In genomic region chr6:82331031-82331773, GRCh38 we compare ENCODE assay signal across 9 cellular contexts. TPM values are rescaled to one million over a fixed set of nuclear protein-coding genes. Genes with fewer than 3 reads are reported as not detected.
DNase-seq lines count a peak whose midpoint lies in the region; ATAC-seq and TF ChIP-seq lines count a peak whose summit lies in the region.
"Had no signal": no experiment of that assay in that cellular context is flagged by ENCODE, and none has a peak within 500 bp of the region (broad histone marks: within the 10 kb centered on the region; RNA-seq: fewer than 3 reads in every experiment).

No MANE protein-coding gene starts in this region.

- no peaks in the 10 kb centered on the region for H3K9me3 ChIP-seq in left lung
- no peaks in the 10 kb centered on the region for H3K9me3 ChIP-seq in CD8-positive, alpha-beta T cell (ENCODE audit: low read length)

- peak; percentile 59 for DNase-seq in GM04503 (ENCODE audit: low read depth)
- no peak for DNase-seq in WTC11 (ENCODE audit: low spot score)
- no peak for DNase-seq in left lung
- DNase-seq in CD8-positive, alpha-beta T cell = no peak
- no peak for DNase-seq in activated T-cell treated with anti-CD3 and anti-CD28 coated beads, Interleukin-2, amount 50 U/mL, for 1 hour
- DNase-seq in head of caudate nucleus = no peak

- no peaks in the 10 kb centered on the region for H3K36me3 Mint-ChIP-seq in WTC11
- H3K36me3 Mint-ChIP-seq in CD8-positive, alpha-beta T cell = no peaks in the 10 kb centered on the region

- ATAC-seq in HG03565 (IDR thresholded peaks at IDR 0.05; ENCODE audit: unreplicated experiment) (peak; percentile 59), WTC11 (peak; percentile 97), left lung (peak; percentile 92), GM19452 (IDR thresholded peaks at IDR 0.05; ENCODE audit: unreplicated experiment) (no peak)
- no peak for ATAC-seq in CD8-positive, alpha-beta T cell

- POLR2A ChIA-PET in WTC11 (lab: Charles Lee) = interaction anchor here (0.5 kb wide), 1 partner anchor 62 kb away, joined by 3 read pairs; no protein-coding TSS in a partner anchor
- POLR2A ChIA-PET in CD8-positive, alpha-beta T cell (lab: Charles Lee) = no interaction called here

- no peaks in the 10 kb centered on the region for H3K27me3 Mint-ChIP-seq in WTC11 (ENCODE audit: low read depth)
- H3K27me3 Mint-ChIP-seq in CD8-positive, alpha-beta T cell (ENCODE audit: low read depth) = peaks cover 5% of the 10 kb centered on the region

- H3K27ac ChIP-seq in left lung = no peak overlapping the region
- H3K27ac ChIP-seq in CD8-positive, alpha-beta T cell (ENCODE audit: low read depth, low read length) = no peak overlapping the region

- intact Hi-C loops in left lung (cut with DNase I) (no loop called here), head of caudate nucleus (cut with DNase I) (no loop called here)
- intact Hi-C loops in CD8-positive, alpha-beta T cell (cut with DNase I, micrococcal nuclease) = no loop called here

- TF ChIP-seq CTCF in WTC11 (IDR thresholded peaks at IDR 0.05) (no peak), left lung (IDR thresholded peaks at IDR 0.05) (no peak)
- TF ChIP-seq CTCF in CD8-positive, alpha-beta T cell (IDR thresholded peaks at IDR 0.05) = no peak

- CTCF ChIA-PET in WTC11 (lab: Charles Lee) = interaction anchor here (0.8 to 1.1 kb wide), 3 partner anchors 17 to 68 kb away, joined by 3 to 4 read pairs (median 3); no protein-coding TSS in a partner anchor
- CTCF ChIA-PET in CD8-positive, alpha-beta T cell (lab: Charles Lee) = no interaction called here

- no peaks in the 10 kb centered on the region for H3K27me3 ChIP-seq in left lung
- H3K27me3 ChIP-seq in CD8-positive, alpha-beta T cell (ENCODE audit: insufficient read depth, low read length) = no peaks in the 10 kb centered on the region

- no peak overlapping the region for H3K4me3 ChIP-seq in left lung
- no peak overlapping the region for H3K4me3 ChIP-seq in CD8-positive, alpha-beta T cell (ENCODE audit: low read depth, low read length)

- H3K36me3 ChIP-seq in left lung = no peaks in the 10 kb centered on the region
- no peaks in the 10 kb centered on the region for H3K36me3 ChIP-seq in CD8-positive, alpha-beta T cell (ENCODE audit: insufficient read depth, low read length)

- peaks cover 11% of the 10 kb centered on the region for H3K4me1 Mint-ChIP-seq in WTC11
- no peaks in the 10 kb centered on the region for H3K4me1 Mint-ChIP-seq in CD8-positive, alpha-beta T cell (ENCODE audit: low read depth)

- peak overlapping the region; percentile 66 for H3K27ac Mint-ChIP-seq in WTC11
- no peak overlapping the region for H3K27ac Mint-ChIP-seq in CD8-positive, alpha-beta T cell
- H3K27ac Mint-ChIP-seq: nephron had no signal

- H3K4me3 Mint-ChIP-seq in WTC11 = no peak overlapping the region
- H3K4me3 Mint-ChIP-seq in CD8-positive, alpha-beta T cell = no peak overlapping the region
- H3K4me3 Mint-ChIP-seq: nephron had no signal

- H3K4me1 ChIP-seq in left lung = no peaks in the 10 kb centered on the region
- no peaks in the 10 kb centered on the region for H3K4me1 ChIP-seq in CD8-positive, alpha-beta T cell (ENCODE audit: insufficient read depth, low read length)

- 0 out of 2 replicates have a peak, but pooled peaks cover 3% of the 10 kb centered on the region for H3K9me3 Mint-ChIP-seq in WTC11
- no peaks in the 10 kb centered on the region for H3K9me3 Mint-ChIP-seq in CD8-positive, alpha-beta T cell
- H3K9me3 Mint-ChIP-seq: nephron had no signal

TF ChIP-seq in WTC11, 78 proteins besides CTCF, POLR2A, EP300 and RAD21:
- TF ChIP-seq CBFB (CRISPR knock-in tag; IDR thresholded peaks at IDR 0.05; ENCODE audit: low read depth) = no peak
- TF ChIP-seq SP1 (CRISPR knock-in tag; conservative IDR thresholded peaks at IDR 0.05) = no peak
- no peak for TF ChIP-seq SMAD3 (CRISPR knock-in tag; IDR thresholded peaks at IDR 0.05; ENCODE audit: borderline replicate concordance)
- no peak for TF ChIP-seq E2F5 (CRISPR knock-in tag; IDR thresholded peaks at IDR 0.05)

RNA-seq across cellular contexts. Expression of gene TPBG, which starts 32.4 kb away (rescaled TPM):
- total RNA-seq in WTC11 (2021) (29.6 to 35.3 TPM (median 30.4 TPM) in 3 replicates), left lung (10 to 100 TPM; 12.6 to 19.3 TPM)
- total RNA-seq in CD8-positive, alpha-beta T cell = under 1 TPM; 0.35 to 0.42 TPM

Comparison
In these comparisons a context has a peak if more than half of its experiments do, and no peak if none do; other contexts are left out.
1. ATAC-seq: peak in HG03565 (single experiment), WTC11 (single experiment) and left lung (single experiment); none in CD8-positive, alpha-beta T cell (single experiment) and GM19452 (single experiment).
2. RNA of gene TPBG, which starts 32.4 kb away (total RNA-seq): 29.6 to 35.3 TPM in WTC11 and 12.6 to 19.3 TPM in left lung; 0.35 to 0.42 TPM in CD8-positive, alpha-beta T cell; every median in the first group is over 4 times any median in the second.